11 cellular contexts compared by ENCODE assay signal in genomic region chr13:110017379-110017778, GRCh38.
DNase-seq lines count a peak whose midpoint lies in the region.
"Had no signal": no experiment of that assay in that cellular context is flagged by ENCODE, and none has a peak within 500 bp of the region (broad histone marks: within the 10 kb centered on the region; RNA-seq: fewer than 3 reads in every experiment).

No MANE protein-coding gene starts in this region.

- H3K4me1 Mint-ChIP-seq in T-helper 2 cell treated with Interferon-gamma antibody and Interleukin-4, amounts not matched to agents 5 μg/mL and 100 μg/mL, for 36 hours (ENCODE audit: low read depth): no peaks in the 10 kb centered on the region
- H3K4me1 Mint-ChIP-seq: B cell had no signal

- H3K27ac Mint-ChIP-seq in T-helper 2 cell treated with Interferon-gamma antibody and Interleukin-4, amounts not matched to agents 5 μg/mL and 100 μg/mL, for 36 hours: no peak overlapping the region
- H3K27ac Mint-ChIP-seq: B cell had no signal

- H3K27me3 ChIP-seq in HAP-1 (ENCODE audit: low read depth): no peaks in the 10 kb centered on the region

- H3K4me1 ChIP-seq in HAP-1: no peaks in the 10 kb centered on the region

- H3K4me3 Mint-ChIP-seq in T-helper 2 cell treated with Interferon-gamma antibody and Interleukin-4, amounts not matched to agents 5 μg/mL and 100 μg/mL, for 36 hours: no peak overlapping the region
- H3K4me3 Mint-ChIP-seq: B cell had no signal

- H3K36me3 Mint-ChIP-seq in T-helper 2 cell treated with Interferon-gamma antibody and Interleukin-4, amounts not matched to agents 5 μg/mL and 100 μg/mL, for 36 hours (ENCODE audit: low read depth): no peaks in the 10 kb centered on the region

- no peak overlapping the region for H3K4me3 ChIP-seq in HAP-1

- DNase-seq in A172 (ENCODE audit: low spot score): peak; percentile 99
- peak; percentile 64 for DNase-seq in HPDE6-E6E7 (ENCODE audit: extremely low spot score)
- peak; percentile 94 for DNase-seq in astrocyte of the hippocampus (ENCODE audit: low read depth, low spot score)
- peak; percentile 78 for DNase-seq in iPS-NIHi7 (ENCODE audit: extremely low spot score)
- DNase-seq in NCI-H446 treated with DMSO at 0.1 percent for 48 hours (lab: John Stamatoyannopoulos, UW): no peak
- DNase-seq in HAP-1 (ENCODE audit: low spot score in 2 of 2): no peak
- no peak for DNase-seq in NCI-H146 treated with DMSO at 0.1 percent for 48 hours (lab: John Stamatoyannopoulos, UW; ENCODE audit: unreplicated experiment)
- no peak for DNase-seq in T-helper 2 cell treated with Interferon-gamma antibody and Interleukin-4, amounts not matched to agents 5 μg/mL and 100 μg/mL, for 36 hours (ENCODE audit: low spot score)
- DNase-seq: effector memory CD4-positive, alpha-beta T cell; substantia nigra had no signal

- no peaks in the 10 kb centered on the region for H3K9me3 Mint-ChIP-seq in T-helper 2 cell treated with Interferon-gamma antibody and Interleukin-4, amounts not matched to agents 5 μg/mL and 100 μg/mL, for 36 hours

- in situ Hi-C loops in HAP-1 (cut with MboI; ENCODE audit: low sequenced_read_pairs): no loop called here

- no peaks in the 10 kb centered on the region for H3K27me3 Mint-ChIP-seq in T-helper 2 cell treated with Interferon-gamma antibody and Interleukin-4, amounts not matched to agents 5 μg/mL and 100 μg/mL, for 36 hours (ENCODE audit: low read depth)
- H3K27me3 Mint-ChIP-seq: B cell had no signal

- H3K9me3 ChIP-seq in HAP-1: no peaks in the 10 kb centered on the region

- H3K36me3 ChIP-seq in HAP-1 (replicated peaks): no peaks in the 10 kb centered on the region

Comparison
In these comparisons a context has a peak if more than half of its experiments do, and no peak if none do; other contexts are left out.
1. DNase-seq: peak in A172 (single experiment), HPDE6-E6E7 (single experiment), astrocyte of the hippocampus (single experiment) and iPS-NIHi7 (single experiment); none in NCI-H446 treated with DMSO at 0.1 percent for 48 hours (single experiment), HAP-1 (0 of 2), NCI-H146 treated with DMSO at 0.1 percent for 48 hours (single experiment) and T-helper 2 cell treated with Interferon-gamma antibody and Interleukin-4, amounts not matched to agents 5 μg/mL and 100 μg/mL, for 36 hours (single experiment).